Comparison of ENCODE assay signal across 28 cellular contexts in genomic region chr2:205757271-205757670, GRCh38.
DNase-seq lines count a peak whose midpoint lies in the region; TF ChIP-seq lines count a peak whose summit lies in the region.
"Had no signal": no experiment of that assay in that cellular context is flagged by ENCODE, and none has a peak within 500 bp of the region (broad histone marks: within the 10 kb centered on the region; RNA-seq: fewer than 3 reads in every experiment).

No MANE protein-coding gene starts in this region.

- H2AFZ ChIP-seq in PC-9: no peak overlapping the region
- H2AFZ ChIP-seq: parathyroid adenoma had no signal

- H3K9me3 ChIP-seq in PC-9 (ENCODE audit: insufficient read depth, low read depth): no peaks in the 10 kb centered on the region
- H3K9me3 ChIP-seq in tibial nerve: no peaks in the 10 kb centered on the region
- no peaks in the 10 kb centered on the region for H3K9me3 ChIP-seq in testis
- no peaks in the 10 kb centered on the region for H3K9me3 ChIP-seq in CD8-positive, alpha-beta memory T cell (ENCODE audit: low read length)
- H3K9me3 ChIP-seq: BLaER1, left lung, right lobe of liver had no signal

- peak overlapping the region; percentile 16; the same call in 1 of the 2 replicates for H3K4me2 ChIP-seq in PC-9

- no peaks in the 10 kb centered on the region for H3K27me3 ChIP-seq in PC-9 (ENCODE audit: insufficient read depth, low read depth)
- no peaks in the 10 kb centered on the region for H3K27me3 ChIP-seq in tibial nerve
- H3K27me3 ChIP-seq in testis: no peaks in the 10 kb centered on the region
- no peaks in the 10 kb centered on the region for H3K27me3 ChIP-seq in CD8-positive, alpha-beta memory T cell (ENCODE audit: insufficient read depth, low read length, poor library complexity, severe bottlenecking)
- H3K27me3 ChIP-seq: BLaER1, cardiac muscle cell, left lung, right lobe of liver had no signal

- DNase-seq in PC-9 (no peak), endothelial cell (ENCODE audit: low spot score) (no peak), tibial nerve (ENCODE audit: low spot score in 2 of 2) (no peak), testis (no peak), mucosa of gallbladder (ENCODE audit: low spot score) (no peak)
- DNase-seq in CD8-positive, alpha-beta memory T cell: no peak
- DNase-seq: activated CD4-positive, alpha-beta T cell treated with anti-CD3 and anti-CD28 coated beads, Interleukin-2, amount 50 U/mL, for 48 hours; activated CD4-positive, CD25-positive, alpha-beta regulatory T cell; activated naive CD4-positive, alpha-beta T cell treated with anti-CD3 and anti-CD28 coated beads for 36 hours; amygdala; cortex of kidney; DMS79; endodermal cell; GF-D8; left lung; natural killer cell; NCI-H1105; NCI-H1930; NCI-H526; right lobe of liver; SIG-M5; stimulated activated naive B cell treated with anti-CD40 and anti-IgM and Interleukin-4, amounts not matched to agents 10 μg/mL and 1 μg/mL and 100 μg/mL, for 72 hours had no signal

- H3F3A ChIP-seq in PC-9 (ENCODE audit: insufficient read depth, low read depth): peaks cover 21% of the 10 kb centered on the region

- H3K27me3 Mint-ChIP-seq in endothelial cell (ENCODE audit: unreplicated experiment) (peaks cover 2% of the 10 kb centered on the region), nephron (ENCODE audit: low read depth) (peaks cover 3% of the 10 kb centered on the region)
- peaks cover 13 to 30% of the 10 kb centered on the region in 2 donors for H3K27me3 Mint-ChIP-seq in CD8-positive, alpha-beta memory T cell
- H3K27me3 Mint-ChIP-seq: stimulated activated naive B cell treated with anti-CD40 and anti-IgM and Interleukin-4, amounts not matched to agents 10 μg/mL and 1 μg/mL and 100 μg/mL, for 72 hours had no signal

- H3K4me3 Mint-ChIP-seq in endothelial cell (ENCODE audit: unreplicated experiment): peak overlapping the region; percentile 31
- H3K4me3 Mint-ChIP-seq in nephron: no peak overlapping the region
- H3K4me3 Mint-ChIP-seq in CD8-positive, alpha-beta memory T cell: no peak overlapping the region
- H3K4me3 Mint-ChIP-seq: activated naive CD4-positive, alpha-beta T cell treated with anti-CD3 and anti-CD28 coated beads for 36 hours; activated T-helper 1 cell treated with anti-CD3 and anti-CD28 coated beads, Interleukin-12 subunit alpha, Interleukin-12 subunit beta, Interleukin-2, Interleukin-4 antibody, amounts not matched to agents 30 ng/mL and 10 ng/mL and 1 ng/mL, durations not matched to agents 14 hours and 24 hours and 36 hours; endodermal cell; natural killer cell; stimulated activated naive B cell treated with anti-CD40 and anti-IgM and Interleukin-4, amounts not matched to agents 10 μg/mL and 1 μg/mL and 100 μg/mL, for 72 hours had no signal

- H3K36me3 Mint-ChIP-seq in endothelial cell (ENCODE audit: low read depth, unreplicated experiment): peaks cover 62% of the 10 kb centered on the region
- H3K36me3 Mint-ChIP-seq in nephron (ENCODE audit: low read depth): peaks cover 38% of the 10 kb centered on the region
- no peaks in the 10 kb centered on the region for H3K36me3 Mint-ChIP-seq in CD8-positive, alpha-beta memory T cell
- H3K36me3 Mint-ChIP-seq: natural killer cell had no signal

- CTCF ChIA-PET in PC-9 (lab: Charles Lee): interaction anchor here (0.7 kb wide), 1 partner anchor 9 kb away, joined by 3 read pairs; no protein-coding TSS in a partner anchor
- CTCF ChIA-PET in CD8-positive, alpha-beta memory T cell (lab: Charles Lee): no interaction called here

- H3K9me2 ChIP-seq in PC-9 (ENCODE audit: insufficient read depth): no peaks in the 10 kb centered on the region

- BruUV-seq in PC-9 (replicated peaks; lab: Mats Ljungman, UMichigan): no TSS peak

- no peak for TF ChIP-seq CTCF in PC-9 (conservative IDR thresholded peaks at IDR 0.05)
- TF ChIP-seq CTCF in endothelial cell (IDR thresholded peaks at IDR 0.05; ENCODE audit: unreplicated experiment): no peak
- TF ChIP-seq CTCF in nephron (IDR thresholded peaks at IDR 0.05; ENCODE audit: unreplicated experiment in 3 of 3): no peak
- TF ChIP-seq CTCF in tibial nerve (IDR thresholded peaks at IDR 0.05): no peak
- no peak for TF ChIP-seq CTCF in testis (IDR thresholded peaks at IDR 0.05)

- H3K27ac ChIP-seq in PC-9 (no peak overlapping the region), tibial nerve (peak overlapping the region in 3 of 4 donors; percentile 70 to 90 (median 89)), testis (no peak overlapping the region)
- H3K27ac ChIP-seq in CD8-positive, alpha-beta memory T cell (ENCODE audit: low read depth, low read length): no peak overlapping the region
- H3K27ac ChIP-seq: BLaER1, cardiac muscle cell, left lung, parathyroid adenoma, right lobe of liver had no signal

- H3K79me2 ChIP-seq in PC-9 (ENCODE audit: low read depth): peaks cover 11% of the 10 kb centered on the region; the same call in 1 of the 2 replicates
- H3K79me2 ChIP-seq: parathyroid adenoma had no signal

- TF ChIP-seq POLR2A in tibial nerve (IDR thresholded peaks at IDR 0.05): no peak
- no peak for TF ChIP-seq POLR2A in testis (IDR thresholded peaks at IDR 0.05)

- H3K36me3 ChIP-seq in PC-9 (ENCODE audit: low read depth) (0 out of 2 replicates have a peak, but pooled peaks cover 12% of the 10 kb centered on the region), tibial nerve (peaks cover 0 to 22% (median 0%) of the 10 kb centered on the region in 3 donors), testis (ENCODE audit: low read depth, missing control alignments) (no peaks in the 10 kb centered on the region)
- H3K36me3 ChIP-seq in CD8-positive, alpha-beta memory T cell (ENCODE audit: insufficient read depth, low read length): no peaks in the 10 kb centered on the region
- H3K36me3 ChIP-seq: right lobe of liver had no signal

- H3K4me3 ChIP-seq in PC-9 (no peak overlapping the region), tibial nerve (no peak overlapping the region), testis (no peak overlapping the region)
- no peak overlapping the region for H3K4me3 ChIP-seq in CD8-positive, alpha-beta memory T cell (ENCODE audit: low read length)
- H3K4me3 ChIP-seq: BLaER1, cardiac muscle cell, K562, left lung, right lobe of liver had no signal

- intact Hi-C loops in PC-9 (cut with micrococcal nuclease; ENCODE audit: unreplicated experiment): no loop called here
- intact Hi-C loops in testis (cut with DNase I; ENCODE audit: low total_unique reads): no loop called here

- H3K4me1 Mint-ChIP-seq in endothelial cell (ENCODE audit: unreplicated experiment) (peaks cover 32% of the 10 kb centered on the region), nephron (peaks cover 77% of the 10 kb centered on the region)
- H3K4me1 Mint-ChIP-seq in CD8-positive, alpha-beta memory T cell: no peaks in the 10 kb centered on the region
- H3K4me1 Mint-ChIP-seq: natural killer cell; stimulated activated naive B cell treated with anti-CD40 and anti-IgM and Interleukin-4, amounts not matched to agents 10 μg/mL and 1 μg/mL and 100 μg/mL, for 72 hours had no signal

- TF ChIP-seq EP300 in tibial nerve (IDR thresholded peaks at IDR 0.05): no peak

- POLR2A ChIA-PET in PC-9 (lab: Charles Lee; ENCODE audit: unreplicated experiment): no interaction called here
- POLR2A ChIA-PET in CD8-positive, alpha-beta memory T cell (lab: Charles Lee): no interaction called here

- no peak overlapping the region for H3K27ac Mint-ChIP-seq in endothelial cell (ENCODE audit: unreplicated experiment)
- H3K27ac Mint-ChIP-seq in nephron: peak overlapping the region in 2 of 3 experiments; percentile 18 to 75
- H3K27ac Mint-ChIP-seq in CD8-positive, alpha-beta memory T cell: peak overlapping the region in 1 of 8 donors; percentile 2
- H3K27ac Mint-ChIP-seq: activated naive CD4-positive, alpha-beta T cell treated with anti-CD3 and anti-CD28 coated beads for 36 hours; activated T-helper 1 cell treated with anti-CD3 and anti-CD28 coated beads, Interleukin-12 subunit alpha, Interleukin-12 subunit beta, Interleukin-2, Interleukin-4 antibody, amounts not matched to agents 30 ng/mL and 10 ng/mL and 1 ng/mL, durations not matched to agents 14 hours and 24 hours and 36 hours; endodermal cell; natural killer cell; stimulated activated naive B cell treated with anti-CD40 and anti-IgM and Interleukin-4, amounts not matched to agents 10 μg/mL and 1 μg/mL and 100 μg/mL, for 72 hours had no signal

- H3K9me3 Mint-ChIP-seq in endothelial cell (ENCODE audit: unreplicated experiment) (no peaks in the 10 kb centered on the region), nephron (no peaks in the 10 kb centered on the region)
- no peaks in the 10 kb centered on the region for H3K9me3 Mint-ChIP-seq in CD8-positive, alpha-beta memory T cell
- H3K9me3 Mint-ChIP-seq: activated naive CD4-positive, alpha-beta T cell treated with anti-CD3 and anti-CD28 coated beads for 36 hours; activated T-helper 1 cell treated with anti-CD3 and anti-CD28 coated beads, Interleukin-12 subunit alpha, Interleukin-12 subunit beta, Interleukin-2, Interleukin-4 antibody, amounts not matched to agents 30 ng/mL and 10 ng/mL and 1 ng/mL, durations not matched to agents 14 hours and 24 hours and 36 hours; endodermal cell; natural killer cell; stimulated activated naive B cell treated with anti-CD40 and anti-IgM and Interleukin-4, amounts not matched to agents 10 μg/mL and 1 μg/mL and 100 μg/mL, for 72 hours had no signal

- H3K4me1 ChIP-seq in PC-9 (replicated peaks; ENCODE audit: insufficient read depth) (peaks cover 68% of the 10 kb centered on the region), tibial nerve (peaks cover 6 to 87% (median 53%) of the 10 kb centered on the region in 4 donors), testis (peaks cover 33% of the 10 kb centered on the region)
- H3K4me1 ChIP-seq in CD8-positive, alpha-beta memory T cell (ENCODE audit: insufficient read depth, low read length): no peaks in the 10 kb centered on the region
- H3K4me1 ChIP-seq: parathyroid adenoma, right lobe of liver had no signal

- no peaks in the 10 kb centered on the region for H4K20me1 ChIP-seq in PC-9 (ENCODE audit: insufficient read depth)
- H4K20me1 ChIP-seq: BLaER1 had no signal

- WGBS in tibial nerve, 2 donors: 83 to 87% methylated on average over 4 of the region's 4 CpGs
- WGBS in testis, 2 donors: 85 to 93% methylated on average over 4 of the region's 4 CpGs

Comparison
In these comparisons a context has a peak if more than half of its experiments do, and no peak if none do; other contexts are left out.
1. H3K27ac ChIP-seq: peak in tibial nerve (3 of 4); none in PC-9 (single experiment), testis (0 of 2) and CD8-positive, alpha-beta memory T cell (single experiment).